In genomic region chr4:23728393-23728792, GRCh38 we compare ENCODE assay signal across 12 cellular contexts.
A peak's percentile ranks its signal among the peaks of the same experiment; 100 is the strongest.
DNase-seq lines count a peak whose midpoint lies in the region; ATAC-seq, FAIRE-seq and TF ChIP-seq lines count a peak whose summit lies in the region.
"Had no signal": no experiment of that assay in that cellular context is flagged by ENCODE, and none has a peak within 500 bp of the region (broad histone marks: within the 10 kb centered on the region; RNA-seq: fewer than 3 reads in every experiment).

No MANE protein-coding gene starts in this region.

- H3K79me2 ChIP-seq in smooth muscle cell (ENCODE audit: low read depth): no peaks in the 10 kb centered on the region

- no peaks in the 10 kb centered on the region for H3K27me3 ChIP-seq in smooth muscle cell (ENCODE audit: low read depth)
- H3K27me3 ChIP-seq in spleen (replicated peaks in 1 of 7): no peaks in the 10 kb centered on the region

- intact Hi-C loops in spleen (cut with DNase I; ENCODE audit: low total_unique reads): no loop called here

- TF ChIP-seq POLR2A in H54 (IDR thresholded peaks at IDR 0.05; ENCODE audit: low read depth, low read length) (no peak), spleen (IDR thresholded peaks at IDR 0.05) (no peak)

- H3K36me3 ChIP-seq in smooth muscle cell (ENCODE audit: low read depth) (no peaks in the 10 kb centered on the region), spleen (no peaks in the 10 kb centered on the region)

- H3K9ac ChIP-seq in smooth muscle cell (ENCODE audit: low read depth): no peak overlapping the region

- no peak for ATAC-seq in SK-N-SH treated with all-trans-retinoic acid at 6 μM for 48 hours
- ATAC-seq: effector memory CD8-positive, alpha-beta T cell had no signal

- TF ChIP-seq CTCF in smooth muscle cell (IDR thresholded peaks at IDR 0.05; ENCODE audit: borderline replicate concordance, insufficient read depth, poor library complexity, severe bottlenecking): no peak
- TF ChIP-seq CTCF in spleen (IDR thresholded peaks at IDR 0.05 in 8 of 11, conservative IDR thresholded peaks at IDR 0.05 in 3 of 11): no peak
- no peak for TF ChIP-seq CTCF in GM10266 (IDR thresholded peaks at IDR 0.05; ENCODE audit: control insufficient read depth, insufficient read depth, low read depth, missing control alignments)

- FAIRE-seq in H54 (lab: Jason Lieb, UNC): peak; percentile 83

- H3K9me3 ChIP-seq in smooth muscle cell (replicated peaks; ENCODE audit: low read depth) (no peaks in the 10 kb centered on the region), spleen (no peaks in the 10 kb centered on the region)

- H3K4me3 ChIP-seq in smooth muscle cell (no peak overlapping the region), spleen (no peak overlapping the region)

- H3K4me2 ChIP-seq in smooth muscle cell: peak overlapping the region; percentile 69

- H3K27ac ChIP-seq in smooth muscle cell (ENCODE audit: low read depth) (no peak overlapping the region), spleen (no peak overlapping the region)

- H3F3A ChIP-seq in smooth muscle cell (ENCODE audit: low read depth): no peaks in the 10 kb centered on the region

- H3K4me1 ChIP-seq in smooth muscle cell (ENCODE audit: low read depth): peaks cover 3% of the 10 kb centered on the region
- no peaks in the 10 kb centered on the region for H3K4me1 ChIP-seq in spleen

- H4K20me1 ChIP-seq in smooth muscle cell (ENCODE audit: low read depth): no peaks in the 10 kb centered on the region

- H2AFZ ChIP-seq in smooth muscle cell (ENCODE audit: low read depth): no peak overlapping the region

- DNase-seq in H54 (ENCODE audit: insufficient read length, low spot score) (peak; percentile 37), foreskin melanocyte (peak; percentile 76), smooth muscle cell (lab: John Stamatoyannopoulos, UW; ENCODE audit: unreplicated experiment) (no peak), NCI-H2196 (lab: John Stamatoyannopoulos, UW; ENCODE audit: unreplicated experiment) (no peak), spleen (no peak), GM10266 (ENCODE audit: extremely low spot score) (no peak), NCI-H2029 treated with DMSO at 0.1 percent for 48 hours (lab: John Stamatoyannopoulos, UW) (no peak)
- DNase-seq: activated CD4-positive, alpha-beta T cell treated with anti-CD3 and anti-CD28 coated beads, Interleukin-2, amount 10 ng/mL, durations not matched to agents 24 days and 14 days; activated naive CD4-positive, alpha-beta T cell treated with anti-CD3 and anti-CD28 coated beads, Interleukin-2, amount 10 ng/mL, durations not matched to agents 7 days and 5 days; effector memory CD8-positive, alpha-beta T cell; SHP77 had no signal

TF ChIP-seq in SK-N-SH treated with all-trans-retinoic acid at 6 μM for 48 hours, 23 proteins besides CTCF, POLR2A, EP300 and RAD21:
- peak; percentile 55 for TF ChIP-seq ISL1 (CRISPR knock-in tag; IDR thresholded peaks at IDR 0.05)
- TF ChIP-seq CSDC2 (CRISPR knock-in tag; IDR thresholded peaks at IDR 0.05): no peak

Comparison
In these comparisons a context has a peak if more than half of its experiments do, and no peak if none do; other contexts are left out.
1. DNase-seq: peak in H54 (single experiment) and foreskin melanocyte (single experiment); none in smooth muscle cell (single experiment), NCI-H2196 (single experiment), spleen (single experiment), GM10266 (single experiment) and NCI-H2029 treated with DMSO at 0.1 percent for 48 hours (single experiment).